26 cellular contexts compared by ENCODE assay signal in genomic region chr12:6104027-6104426, GRCh38. TPM values are rescaled to one million over a fixed set of nuclear protein-coding genes. Genes with fewer than 3 reads are reported as not detected.
A peak's percentile ranks its signal among the peaks of the same experiment; 100 is the strongest.
DNase-seq lines count a peak whose midpoint lies in the region; ATAC-seq and TF ChIP-seq lines count a peak whose summit lies in the region.
"Had no signal": no experiment of that assay in that cellular context is flagged by ENCODE, and none has a peak within 500 bp of the region (broad histone marks: within the 10 kb centered on the region; RNA-seq: fewer than 3 reads in every experiment).

No MANE protein-coding gene starts in this region.

- CTCF ChIA-PET in SK-N-SH (lab: Yijun Ruan, JAX): no interaction called here

- TF ChIP-seq EP300 in SK-N-SH (IDR thresholded peaks at IDR 0.05; ENCODE audit: borderline replicate concordance in 1 of 2, low read depth in 1 of 2, low read length in 1 of 2): no peak

- H4K20me1 ChIP-seq in SK-N-SH (ENCODE audit: insufficient read depth): no peaks in the 10 kb centered on the region
- H4K20me1 ChIP-seq: BLaER1 had no signal

- 68% methylated on average over 3 of the region's 3 CpGs for WGBS in SK-N-SH (ENCODE audit: low lambda C conversion rate)

- H3K27ac Mint-ChIP-seq in type B pancreatic cell: no peak overlapping the region
- H3K27ac Mint-ChIP-seq: activated CD4-positive, alpha-beta T cell treated with anti-CD3 and anti-CD28 coated beads for 36 hours; activated CD8-positive, alpha-beta memory T cell treated with anti-CD3 and anti-CD28 coated beads, Interleukin-2, amount 10 ng/mL, durations not matched to agents 7 days and 5 days; activated T-helper 2 cell treated with anti-CD3 and anti-CD28 coated beads, Interferon-gamma antibody, Interleukin-2, Interleukin-4, amounts not matched to agents 10 μg/mL and 5 μg/mL and 100 μg/mL, durations not matched to agents 14 hours and 24 hours and 36 hours; endodermal cell had no signal

- DNase-seq in AG10803 (ENCODE audit: low read depth) (peak; percentile 46), LHCN-M2 (ENCODE audit: low read depth) (peak; percentile 91), SK-N-SH (no peak), fibroblast of gingiva (ENCODE audit: low read depth) (peak; percentile 71), A172 (ENCODE audit: low spot score) (no peak), MG63 (no peak), type B pancreatic cell (ENCODE audit: extremely low spot score, unreplicated experiment) (no peak)
- DNase-seq: activated CD4-positive, alpha-beta T cell treated with anti-CD3 and anti-CD28 coated beads for 36 hours; activated CD8-positive, alpha-beta memory T cell treated with anti-CD3 and anti-CD28 coated beads, Interleukin-2, amount 10 ng/mL, durations not matched to agents 7 days and 5 days; brain microvascular endothelial cell; DMS 273 treated with DMSO at 0.1 percent for 48 hours; endodermal cell; midbrain; NCI-H1694 treated with DMSO at 0.1 percent for 48 hours; NCI-H446 treated with DMSO at 0.1 percent for 48 hours; small intestine; stimulated activated CD4-positive, alpha-beta T cell treated with anti-CD3 and anti-CD28 coated beads, Interleukin-4, amount 100 ng/mL, for 1 hour; upper lobe of right lung had no signal

- no peaks in the 10 kb centered on the region for H3K4me1 ChIP-seq in SK-N-SH (ENCODE audit: control insufficient read depth in 1 of 2, insufficient read depth in 2 of 2, low read depth in 1 of 2, low read length in 1 of 2)
- H3K4me1 ChIP-seq: prostate gland, upper lobe of right lung had no signal

- TF ChIP-seq CTCF in AG10803 (conservative IDR thresholded peaks at IDR 0.05; ENCODE audit: low read length) (no peak), SK-N-SH (IDR thresholded peaks at IDR 0.05) (no peak), type B pancreatic cell (conservative IDR thresholded peaks at IDR 0.05) (no peak)

- peaks cover 9% of the 10 kb centered on the region for H3F3A ChIP-seq in SK-N-SH (replicated peaks; ENCODE audit: insufficient read depth)

- H3K36me3 Mint-ChIP-seq in type B pancreatic cell: no peaks in the 10 kb centered on the region
- H3K36me3 Mint-ChIP-seq: activated CD8-positive, alpha-beta memory T cell treated with anti-CD3 and anti-CD28 coated beads, Interleukin-2, amount 10 ng/mL, durations not matched to agents 7 days and 5 days had no signal

- no peak for TF ChIP-seq RAD21 in SK-N-SH (IDR thresholded peaks at IDR 0.05; ENCODE audit: low read length)

- peak overlapping the region in 1 of 2 experiments; percentile 7; a peak in 2 of 4 replicates for H3K27ac ChIP-seq in SK-N-SH (ENCODE audit: low read depth in 2 of 2, low read length in 1 of 2)
- H3K27ac ChIP-seq: BLaER1, brain microvascular endothelial cell, HL-60, prostate gland, upper lobe of right lung had no signal

- H3K4me2 ChIP-seq in SK-N-SH: no peak overlapping the region
- H3K4me2 ChIP-seq: BLaER1 had no signal

- H3K36me3 ChIP-seq in SK-N-SH (replicated peaks in 1 of 2; ENCODE audit: control insufficient read depth in 1 of 2, insufficient read depth in 2 of 2, low read length in 1 of 2) (no peaks in the 10 kb centered on the region), MG63 (no peaks in the 10 kb centered on the region)
- H3K36me3 ChIP-seq: BLaER1, brain microvascular endothelial cell, prostate gland had no signal

- H3K9ac ChIP-seq in SK-N-SH: no peak overlapping the region
- H3K9ac ChIP-seq: BLaER1 had no signal

- H3K27me3 Mint-ChIP-seq in type B pancreatic cell: no peaks in the 10 kb centered on the region
- H3K27me3 Mint-ChIP-seq: activated CD4-positive, alpha-beta T cell treated with anti-CD3 and anti-CD28 coated beads for 36 hours had no signal

- no peaks in the 10 kb centered on the region for H3K4me1 Mint-ChIP-seq in type B pancreatic cell (ENCODE audit: unreplicated experiment)
- H3K4me1 Mint-ChIP-seq: activated CD4-positive, alpha-beta T cell treated with anti-CD3 and anti-CD28 coated beads for 36 hours; endodermal cell; neural crest cell had no signal

- no peak for ATAC-seq in GM19467 (IDR thresholded peaks at IDR 0.05; ENCODE audit: unreplicated experiment)
- ATAC-seq: activated CD8-positive, alpha-beta memory T cell treated with anti-CD3 and anti-CD28 coated beads, Interleukin-2, amount 10 ng/mL, durations not matched to agents 7 days and 5 days; left lobe of liver; upper lobe of right lung had no signal

- no peaks in the 10 kb centered on the region for H3K79me2 ChIP-seq in SK-N-SH (ENCODE audit: insufficient read depth)

- no peaks in the 10 kb centered on the region for H3K27me3 ChIP-seq in SK-N-SH (ENCODE audit: insufficient read depth)
- no peaks in the 10 kb centered on the region for H3K27me3 ChIP-seq in MG63
- H3K27me3 ChIP-seq: BLaER1, brain microvascular endothelial cell, upper lobe of right lung had no signal

- H3K4me3 ChIP-seq in AG10803 (ENCODE audit: low read length) (no peak overlapping the region), SK-N-SH (ENCODE audit: low read depth in 2 of 2, low read length in 1 of 2) (no peak overlapping the region), MG63 (no peak overlapping the region)
- H3K4me3 ChIP-seq: BLaER1, prostate gland, upper lobe of right lung had no signal

- H3K9me3 Mint-ChIP-seq in type B pancreatic cell: no peaks in the 10 kb centered on the region
- H3K9me3 Mint-ChIP-seq: activated T-helper 2 cell treated with anti-CD3 and anti-CD28 coated beads, Interferon-gamma antibody, Interleukin-2, Interleukin-4, amounts not matched to agents 10 μg/mL and 5 μg/mL and 100 μg/mL, durations not matched to agents 14 hours and 24 hours and 36 hours; neural crest cell had no signal

- no peak overlapping the region for H2AFZ ChIP-seq in SK-N-SH (ENCODE audit: low read depth)

- POLR2A ChIA-PET in SK-N-SH (lab: Yijun Ruan, JAX): no interaction called here

- no peaks in the 10 kb centered on the region for H3K9me2 ChIP-seq in SK-N-SH

- H3K4me3 Mint-ChIP-seq in type B pancreatic cell: no peak overlapping the region
- H3K4me3 Mint-ChIP-seq: activated CD4-positive, alpha-beta T cell treated with anti-CD3 and anti-CD28 coated beads for 36 hours; activated CD8-positive, alpha-beta memory T cell treated with anti-CD3 and anti-CD28 coated beads, Interleukin-2, amount 10 ng/mL, durations not matched to agents 7 days and 5 days; endodermal cell; neural crest cell had no signal

- no peaks in the 10 kb centered on the region for H3K9me3 ChIP-seq in SK-N-SH
- H3K9me3 ChIP-seq in MG63: 0 out of 2 replicates have a peak, but pooled peaks cover 3% of the 10 kb centered on the region
- H3K9me3 ChIP-seq: prostate gland, upper lobe of right lung had no signal

TF ChIP-seq in SK-N-SH, 30 proteins besides CTCF, POLR2A, EP300 and RAD21:
- peak; percentile 54; the same call in 1 of the 2 replicates for TF ChIP-seq PBX3 (IDR thresholded peaks at IDR 0.05)
- peak; percentile 55 for TF ChIP-seq TCF12 (IDR thresholded peaks at IDR 0.05)
- no peak for TF ChIP-seq IRF3 (IDR thresholded peaks at IDR 0.05; ENCODE audit: low read depth, low read length)
- no peak for TF ChIP-seq YY1 (IDR thresholded peaks at IDR 0.05; ENCODE audit: low read depth)
- TF ChIP-seq FOXJ3 (CRISPR knock-in tag; IDR thresholded peaks at IDR 0.05): no peak
- no peak for TF ChIP-seq ELF1 (IDR thresholded peaks at IDR 0.05)
- no peak for TF ChIP-seq EZH2phosphoT487 (IDR thresholded peaks at IDR 0.05; ENCODE audit: borderline replicate concordance, low read depth)
- TF ChIP-seq JUND (IDR thresholded peaks at IDR 0.05): 0 out of 2 replicates have a peak, but pooled peaks have one; percentile 7
- TF ChIP-seq CHD2 (IDR thresholded peaks at IDR 0.05; ENCODE audit: low read length, partially characterized antibody): no peak

RNA-seq across cellular contexts. Expression of gene VWF, which starts 20.4 kb away (rescaled TPM):
- total RNA-seq in LHCN-M2 (2014; rRNA removed) (under 0.01 and 0.06 TPM in 2 replicates), type B pancreatic cell (ENCODE audit: low replicate concordance) (0.70 and 1.3 TPM in 2 replicates)
- 0.22 TPM for polyA plus RNA-seq in LHCN-M2 (2012)
- 0.02 and 0.12 TPM in 2 replicates for polyA plus RNA-seq in SK-N-SH (2012; rRNA removed)
- 0.01 and 0.03 TPM in 2 replicates for polyA plus RNA-seq in SK-N-SH (2012; cell fraction: cytosol; rRNA removed)
- polyA plus RNA-seq in SK-N-SH (2012; cell fraction: nucleus; rRNA removed): 0.05 and 0.06 TPM in 2 replicates
- total RNA-seq in A172 (2014; rRNA removed; shearing (Covaris generic)): 0.31 and 0.36 TPM in 2 replicates
- 0.03 and 0.12 TPM in 2 replicates for total RNA-seq in MG63 (2014; rRNA removed; shearing (Covaris generic); ENCODE audit: low replicate concordance)
- total RNA-seq: A673; activated T-helper 2 cell treated with anti-CD3 and anti-CD28 coated beads, Interferon-gamma antibody, Interleukin-2, Interleukin-4, amounts not matched to agents 10 μg/mL and 5 μg/mL and 100 μg/mL, durations not matched to agents 14 hours and 24 hours and 36 hours had no signal

Comparison
In these comparisons a context has a peak if more than half of its experiments do, and no peak if none do; other contexts are left out.
1. DNase-seq: peak in AG10803 (single experiment), LHCN-M2 (single experiment) and fibroblast of gingiva (single experiment); none in SK-N-SH (single experiment), A172 (single experiment), MG63 (single experiment) and type B pancreatic cell (single experiment).